In genomic region chr19:14080887-14081796, GRCh38 we compare ENCODE assay signal across 1 cellular context.
TF ChIP-seq lines count a peak whose summit lies in the region.

No MANE protein-coding gene starts in this region.

TF ChIP-seq in GM12878, 131 proteins besides CTCF, POLR2A, EP300 and RAD21 (continued from another document):
- TF ChIP-seq ZNF687 (IDR thresholded peaks at IDR 0.05) (peak; percentile 58), CREB1 (IDR thresholded peaks at IDR 0.05; ENCODE audit: low read depth) (peak; percentile 88), ZNF207 (IDR thresholded peaks at IDR 0.05; ENCODE audit: borderline replicate concordance) (peak; percentile 55; the same call in 1 of the 2 replicates), SUPT20H (IDR thresholded peaks at IDR 0.05; ENCODE audit: borderline replicate concordance, control insufficient read depth, low read depth, low read length) (no peak), ZNF217 (IDR thresholded peaks at IDR 0.05) (no peak), RFX5 (IDR thresholded peaks at IDR 0.05; ENCODE audit: low read depth, low read length) (no peak), HCFC1 (IDR thresholded peaks at IDR 0.05; ENCODE audit: low read length) (peak; percentile 93), YY1 (IDR thresholded peaks at IDR 0.05; ENCODE audit: low read depth, low read length) (peak; percentile 66), CBX5 (IDR thresholded peaks at IDR 0.05; ENCODE audit: low read depth) (0 out of 2 replicates have a peak, but pooled peaks have one; percentile 38), ZBTB40 (IDR thresholded peaks at IDR 0.05; ENCODE audit: borderline replicate concordance) (peak; percentile 98), ZNF384 (IDR thresholded peaks at IDR 0.05; ENCODE audit: borderline replicate concordance, low read depth, low read length) (peak; percentile 81; the same call in 1 of the 2 replicates), PAX5 (IDR thresholded peaks at IDR 0.05; ENCODE audit: borderline replicate concordance, low read depth, low read length) (0 out of 2 replicates have a peak, but pooled peaks have one; percentile 6), SRF (IDR thresholded peaks at IDR 0.05; ENCODE audit: low read depth in 2 of 2, low read length in 2 of 2) (peak in 1 of 2 experiments; percentile 5; a peak in 1 of 4 replicates), E2F4 (IDR thresholded peaks at IDR 0.05; ENCODE audit: low read depth, low read length) (no peak), CEBPB (IDR thresholded peaks at IDR 0.05; ENCODE audit: borderline replicate concordance in 1 of 2, low read depth in 2 of 2, low read length in 2 of 2) (0 out of 4 replicates have a peak, but pooled peaks of 1 of the 2 experiments have one; percentile 7), BHLHE40 (IDR thresholded peaks at IDR 0.05; ENCODE audit: borderline replicate concordance in 1 of 2, low read depth in 2 of 2, low read length in 1 of 2) (0 out of 4 replicates have a peak, but pooled peaks of 1 of the 2 experiments have one; percentile 4), ATF7 (IDR thresholded peaks at IDR 0.05; ENCODE audit: low read depth) (peak; percentile 38; the same call in 1 of the 2 replicates), RBBP5 (conservative IDR thresholded peaks at IDR 0.05) (no peak), E4F1 (IDR thresholded peaks at IDR 0.05; ENCODE audit: borderline replicate concordance, partially characterized antibody) (peak; percentile 37), IKZF1 (conservative IDR thresholded peaks at IDR 0.05) (peak; percentile 99), REST (IDR thresholded peaks at IDR 0.05; ENCODE audit: low read depth, low read length) (no peak), IKZF2 (IDR thresholded peaks at IDR 0.05) (no peak), SPI1 (IDR thresholded peaks at IDR 0.05; ENCODE audit: borderline replicate concordance, insufficient read depth, low read depth, low read length) (peak; percentile 96), IRF4 (IDR thresholded peaks at IDR 0.05; ENCODE audit: low read depth, low read length) (peak; percentile 42; the same call in 1 of the 2 replicates), ATF3 (IDR thresholded peaks at IDR 0.05; ENCODE audit: borderline replicate concordance, extremely low read depth, low read depth, low read length) (no peak), ELK1 (IDR thresholded peaks at IDR 0.05; ENCODE audit: low read depth, low read length) (0 out of 2 replicates have a peak, but pooled peaks have one; percentile 45), NR2C1 (IDR thresholded peaks at IDR 0.05) (peak; percentile 100), MTA2 (IDR thresholded peaks at IDR 0.05; ENCODE audit: low read depth) (peak; percentile 92)
